In genomic region chr1:108636876-108637275, GRCh38 we compare ENCODE assay signal across 17 cellular contexts. TPM values are rescaled to one million over a fixed set of nuclear protein-coding genes. Genes with fewer than 3 reads are reported as not detected.
A peak's percentile ranks its signal among the peaks of the same experiment; 100 is the strongest.
DNase-seq lines count a peak whose midpoint lies in the region; ATAC-seq, FAIRE-seq and TF ChIP-seq lines count a peak whose summit lies in the region.
"Had no signal": no experiment of that assay in that cellular context is flagged by ENCODE, and none has a peak within 500 bp of the region (broad histone marks: within the 10 kb centered on the region; RNA-seq: fewer than 3 reads in every experiment).

No MANE protein-coding gene starts in this region.

- peaks cover 0 to 6% (median 0%) of the 10 kb centered on the region in 11 donors for H3K9me3 Mint-ChIP-seq in naive thymus-derived CD4-positive, alpha-beta T cell
- H3K9me3 Mint-ChIP-seq: CD4-positive, alpha-beta memory T cell; GM23338 had no signal

- TF ChIP-seq CTCF in fibroblast of mammary gland (conservative IDR thresholded peaks at IDR 0.05; ENCODE audit: control insufficient read depth, insufficient read depth, low read depth, low read length): no peak

- no peaks in the 10 kb centered on the region for H3K4me1 ChIP-seq in naive thymus-derived CD4-positive, alpha-beta T cell (ENCODE audit: control insufficient read depth in 2 of 2, insufficient read depth in 2 of 2, low read length in 2 of 2)
- H3K4me1 ChIP-seq: BE2C had no signal

- no peak overlapping the region for H3K4me3 Mint-ChIP-seq in naive thymus-derived CD4-positive, alpha-beta T cell
- H3K4me3 Mint-ChIP-seq: CD4-positive, alpha-beta memory T cell; GM23338 had no signal

- no peak for ATAC-seq in HG03460 (IDR thresholded peaks at IDR 0.05; ENCODE audit: unreplicated experiment)
- no peak for ATAC-seq in naive thymus-derived CD4-positive, alpha-beta T cell
- ATAC-seq: GM23338 had no signal

- no peak overlapping the region for H3K27ac Mint-ChIP-seq in naive thymus-derived CD4-positive, alpha-beta T cell
- H3K27ac Mint-ChIP-seq: GM23338 had no signal

- no peak overlapping the region for H3K4me3 ChIP-seq in fibroblast of mammary gland (ENCODE audit: control insufficient read depth, low read depth, low read length)
- no peak overlapping the region for H3K4me3 ChIP-seq in naive thymus-derived CD4-positive, alpha-beta T cell (ENCODE audit: low read length)
- H3K4me3 ChIP-seq: GM23338 had no signal

- no peaks in the 10 kb centered on the region for H3K9me3 ChIP-seq in naive thymus-derived CD4-positive, alpha-beta T cell (ENCODE audit: control insufficient read depth in 2 of 3, low read length in 3 of 3)
- H3K9me3 ChIP-seq: BE2C had no signal

- no peak overlapping the region for H3K27ac ChIP-seq in naive thymus-derived CD4-positive, alpha-beta T cell (ENCODE audit: low read depth, low read length)
- H3K27ac ChIP-seq: C4-2B had no signal

- DNase-seq in ELR (ENCODE audit: low read depth): peak; percentile 38
- peak; percentile 18 for DNase-seq in NCI-H226
- DNase-seq in amniotic epithelial cell (ENCODE audit: low read depth): peak; percentile 66
- DNase-seq in fibroblast of mammary gland (ENCODE audit: low read depth): peak; percentile 58
- DNase-seq in SW 1271 (lab: John Stamatoyannopoulos, UW): no peak
- DNase-seq in GM12892 (ENCODE audit: insufficient read length): no peak
- no peak for DNase-seq in naive thymus-derived CD4-positive, alpha-beta T cell
- DNase-seq: BE2C; CD4-positive, alpha-beta memory T cell; COR-L47; DND-41; GF-D8; H7 had no signal

- CTCF ChIA-PET in naive thymus-derived CD4-positive, alpha-beta T cell (lab: Charles Lee): no interaction called here

- peaks cover 8 to 32% (median 16%) of the 10 kb centered on the region in 5 donors for H3K36me3 Mint-ChIP-seq in naive thymus-derived CD4-positive, alpha-beta T cell

- intact Hi-C loops in naive thymus-derived CD4-positive, alpha-beta T cell (cut with micrococcal nuclease): no loop called here

- H3K36me3 ChIP-seq in naive thymus-derived CD4-positive, alpha-beta T cell (ENCODE audit: control insufficient read depth in 2 of 3, insufficient read depth in 3 of 3, low read length in 3 of 3): peaks cover 0 to 12% (median 0%) of the 10 kb centered on the region in 3 experiments
- H3K36me3 ChIP-seq: BE2C had no signal

- H3K4me1 Mint-ChIP-seq in naive thymus-derived CD4-positive, alpha-beta T cell: peaks cover 7 to 17% (median 16%) of the 10 kb centered on the region in 7 donors

- no peaks in the 10 kb centered on the region for H3K27me3 ChIP-seq in naive thymus-derived CD4-positive, alpha-beta T cell (ENCODE audit: control insufficient read depth in 2 of 2, insufficient read depth in 2 of 2, low read length in 2 of 2)
- H3K27me3 ChIP-seq: BE2C had no signal

- FAIRE-seq in GM12892 (lab: Jason Lieb, UNC): no peak

- H3K27me3 Mint-ChIP-seq in naive thymus-derived CD4-positive, alpha-beta T cell: no peaks in the 10 kb centered on the region
- H3K27me3 Mint-ChIP-seq: CD4-positive, alpha-beta memory T cell had no signal

- TF ChIP-seq POLR2A in GM12892 (IDR thresholded peaks at IDR 0.05; ENCODE audit: low read depth, low read length): no peak

- POLR2A ChIA-PET in naive thymus-derived CD4-positive, alpha-beta T cell (lab: Charles Lee): no interaction called here

RNA-seq across cellular contexts. Expression of gene HENMT1, which starts 24.0 kb away (rescaled TPM):
- polyA plus RNA-seq in GM12892 (2012; ENCODE audit: missing spikeins): 3.9 TPM
- 10 to 100 TPM in 4 of 5 experiments, 1 to 10 TPM in 1; 5.8 to 17.3 (median 13.5) TPM for total RNA-seq in naive thymus-derived CD4-positive, alpha-beta T cell
- polyA plus RNA-seq in naive thymus-derived CD4-positive, alpha-beta T cell: 10 to 100 TPM; 16.5 to 22.2 TPM
- total RNA-seq: A172 had no signal

RNA-seq across cellular contexts. Expression of gene PRPF38B, which starts 55.2 kb away (rescaled TPM):
- polyA plus RNA-seq in GM12892 (2012; ENCODE audit: missing spikeins): 35.4 TPM
- total RNA-seq in naive thymus-derived CD4-positive, alpha-beta T cell: 100 to 1,000 TPM in 4 of 5 experiments, 10 to 100 TPM in 1; 85.5 to 136 (median 118) TPM
- polyA plus RNA-seq in naive thymus-derived CD4-positive, alpha-beta T cell: 10 to 100 TPM; 21.6 to 22.2 TPM

Comparison
In these comparisons a context has a peak if more than half of its experiments do, and no peak if none do; other contexts are left out.
1. DNase-seq: peak in ELR (single experiment), NCI-H226 (single experiment), amniotic epithelial cell (single experiment) and fibroblast of mammary gland (single experiment); none in SW 1271 (0 of 2), GM12892 (single experiment) and naive thymus-derived CD4-positive, alpha-beta T cell (0 of 9).